Comparison of ENCODE assay signal across 1 cellular context in genomic region chr1:1309525-1310385, GRCh38.
TF ChIP-seq lines count a peak whose summit lies in the region.

No MANE protein-coding gene starts in this region.

TF ChIP-seq in K562, 482 proteins besides CTCF, POLR2A, EP300 and RAD21 (continued from another document):
- TF ChIP-seq E4F1 (CRISPR knock-in tag; IDR thresholded peaks at IDR 0.05; ENCODE audit: borderline replicate concordance) (no peak), BDP1 (IDR thresholded peaks at IDR 0.05; ENCODE audit: insufficient read depth, insufficient read length) (no peak), MCM7 (IDR thresholded peaks at IDR 0.05) (no peak), CBX5 (IDR thresholded peaks at IDR 0.05; ENCODE audit: borderline replicate concordance, low read depth) (no peak), LCOR (CRISPR knock-in tag; IDR thresholded peaks at IDR 0.05) (peak; percentile 49; the same call in 1 of the 2 replicates), STAT6 (CRISPR knock-in tag; IDR thresholded peaks at IDR 0.05) (no peak), MYNN (IDR thresholded peaks at IDR 0.05) (peak; percentile 47), MYNN (CRISPR knock-in tag; IDR thresholded peaks at IDR 0.05) (no peak), EZH2 (IDR thresholded peaks at IDR 0.05; ENCODE audit: borderline replicate concordance, low read depth, low read length) (no peak), HEY1 (CRISPR knock-in tag; IDR thresholded peaks at IDR 0.05; ENCODE audit: borderline replicate concordance) (no peak), ZNF699 (CRISPR knock-in tag; IDR thresholded peaks at IDR 0.05; ENCODE audit: insufficient replicate concordance) (no peak), FIP1L1 (IDR thresholded peaks at IDR 0.05; ENCODE audit: low read depth, low read length, poor library complexity, severe bottlenecking) (peak; percentile 67), CBFB (CRISPR knock-in tag; IDR thresholded peaks at IDR 0.05) (no peak), HNRNPLL (IDR thresholded peaks at IDR 0.05; ENCODE audit: low read depth, low read length, poor library complexity, severe bottlenecking) (no peak), HCFC1 (IDR thresholded peaks at IDR 0.05; ENCODE audit: low read depth, low read length) (no peak), ADNP (tag; IDR thresholded peaks at IDR 0.05) (no peak), NFE2 (IDR thresholded peaks at IDR 0.05; ENCODE audit: low read depth) (no peak), ASH1L (IDR thresholded peaks at IDR 0.05; ENCODE audit: borderline replicate concordance, low read depth, partially characterized antibody) (no peak), ATF4 (CRISPR knock-in tag; IDR thresholded peaks at IDR 0.05) (no peak), SIRT6 (IDR thresholded peaks at IDR 0.05; ENCODE audit: low read depth, low read length) (peak; percentile 35), ELF4 (CRISPR knock-in tag; IDR thresholded peaks at IDR 0.05) (no peak), RB1 (IDR thresholded peaks at IDR 0.05; ENCODE audit: low read depth) (no peak), ZNF583 (CRISPR knock-in tag; IDR thresholded peaks at IDR 0.05) (no peak), KLF13 (tag; IDR thresholded peaks at IDR 0.05; ENCODE audit: borderline replicate concordance, low read depth) (no peak), DACH1 (IDR thresholded peaks at IDR 0.05; ENCODE audit: partially characterized antibody) (no peak), JUN (IDR thresholded peaks at IDR 0.05; ENCODE audit: borderline replicate concordance, low read depth, low read length) (no peak), JUN (CRISPR knock-in tag; IDR thresholded peaks at IDR 0.05; ENCODE audit: borderline replicate concordance) (no peak), TFE3 (CRISPR knock-in tag; IDR thresholded peaks at IDR 0.05) (peak; percentile 63), NFRKB (IDR thresholded peaks at IDR 0.05; ENCODE audit: low read depth) (no peak)
- TF ChIP-seq, protein P1, sequence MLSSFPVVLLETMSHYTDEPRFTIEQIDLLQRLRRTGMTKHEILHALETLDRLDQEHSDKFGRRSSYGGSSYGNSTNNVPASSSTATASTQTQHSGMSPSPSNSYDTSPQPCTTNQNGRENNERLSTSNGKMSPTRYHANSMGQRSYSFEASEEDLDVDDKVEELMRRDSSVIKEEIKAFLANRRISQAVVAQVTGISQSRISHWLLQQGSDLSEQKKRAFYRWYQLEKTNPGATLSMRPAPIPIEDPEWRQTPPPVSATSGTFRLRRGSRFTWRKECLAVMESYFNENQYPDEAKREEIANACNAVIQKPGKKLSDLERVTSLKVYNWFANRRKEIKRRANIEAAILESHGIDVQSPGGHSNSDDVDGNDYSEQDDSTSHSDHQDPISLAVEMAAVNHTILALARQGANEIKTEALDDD (IDR thresholded peaks at IDR 0.05), result no peak
- TF ChIP-seq, protein P2, sequence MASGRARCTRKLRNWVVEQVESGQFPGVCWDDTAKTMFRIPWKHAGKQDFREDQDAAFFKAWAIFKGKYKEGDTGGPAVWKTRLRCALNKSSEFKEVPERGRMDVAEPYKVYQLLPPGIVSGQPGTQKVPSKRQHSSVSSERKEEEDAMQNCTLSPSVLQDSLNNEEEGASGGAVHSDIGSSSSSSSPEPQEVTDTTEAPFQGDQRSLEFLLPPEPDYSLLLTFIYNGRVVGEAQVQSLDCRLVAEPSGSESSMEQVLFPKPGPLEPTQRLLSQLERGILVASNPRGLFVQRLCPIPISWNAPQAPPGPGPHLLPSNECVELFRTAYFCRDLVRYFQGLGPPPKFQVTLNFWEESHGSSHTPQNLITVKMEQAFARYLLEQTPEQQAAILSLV (tag; IDR thresholded peaks at IDR 0.05), result no peak
- TF ChIP-seq, protein P3, sequence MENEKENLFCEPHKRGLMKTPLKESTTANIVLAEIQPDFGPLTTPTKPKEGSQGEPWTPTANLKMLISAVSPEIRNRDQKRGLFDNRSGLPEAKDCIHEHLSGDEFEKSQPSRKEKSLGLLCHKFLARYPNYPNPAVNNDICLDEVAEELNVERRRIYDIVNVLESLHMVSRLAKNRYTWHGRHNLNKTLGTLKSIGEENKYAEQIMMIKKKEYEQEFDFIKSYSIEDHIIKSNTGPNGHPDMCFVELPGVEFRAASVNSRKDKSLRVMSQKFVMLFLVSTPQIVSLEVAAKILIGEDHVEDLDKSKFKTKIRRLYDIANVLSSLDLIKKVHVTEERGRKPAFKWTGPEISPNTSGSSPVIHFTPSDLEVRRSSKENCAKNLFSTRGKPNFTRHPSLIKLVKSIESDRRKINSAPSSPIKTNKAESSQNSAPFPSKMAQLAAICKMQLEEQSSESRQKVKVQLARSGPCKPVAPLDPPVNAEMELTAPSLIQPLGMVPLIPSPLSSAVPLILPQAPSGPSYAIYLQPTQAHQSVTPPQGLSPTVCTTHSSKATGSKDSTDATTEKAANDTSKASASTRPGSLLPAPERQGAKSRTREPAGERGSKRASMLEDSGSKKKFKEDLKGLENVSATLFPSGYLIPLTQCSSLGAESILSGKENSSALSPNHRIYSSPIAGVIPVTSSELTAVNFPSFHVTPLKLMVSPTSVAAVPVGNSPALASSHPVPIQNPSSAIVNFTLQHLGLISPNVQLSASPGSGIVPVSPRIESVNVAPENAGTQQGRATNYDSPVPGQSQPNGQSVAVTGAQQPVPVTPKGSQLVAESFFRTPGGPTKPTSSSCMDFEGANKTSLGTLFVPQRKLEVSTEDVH (IDR thresholded peaks at IDR 0.05; ENCODE audit: low read depth, partially characterized antibody), result no peak
- TF ChIP-seq, protein P4, sequence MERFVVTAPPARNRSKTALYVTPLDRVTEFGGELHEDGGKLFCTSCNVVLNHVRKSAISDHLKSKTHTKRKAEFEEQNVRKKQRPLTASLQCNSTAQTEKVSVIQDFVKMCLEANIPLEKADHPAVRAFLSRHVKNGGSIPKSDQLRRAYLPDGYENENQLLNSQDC (CRISPR knock-in tag; IDR thresholded peaks at IDR 0.05), result no peak
